ENCODE assay signal across 1 cellular context in the genomic region with DNA sequence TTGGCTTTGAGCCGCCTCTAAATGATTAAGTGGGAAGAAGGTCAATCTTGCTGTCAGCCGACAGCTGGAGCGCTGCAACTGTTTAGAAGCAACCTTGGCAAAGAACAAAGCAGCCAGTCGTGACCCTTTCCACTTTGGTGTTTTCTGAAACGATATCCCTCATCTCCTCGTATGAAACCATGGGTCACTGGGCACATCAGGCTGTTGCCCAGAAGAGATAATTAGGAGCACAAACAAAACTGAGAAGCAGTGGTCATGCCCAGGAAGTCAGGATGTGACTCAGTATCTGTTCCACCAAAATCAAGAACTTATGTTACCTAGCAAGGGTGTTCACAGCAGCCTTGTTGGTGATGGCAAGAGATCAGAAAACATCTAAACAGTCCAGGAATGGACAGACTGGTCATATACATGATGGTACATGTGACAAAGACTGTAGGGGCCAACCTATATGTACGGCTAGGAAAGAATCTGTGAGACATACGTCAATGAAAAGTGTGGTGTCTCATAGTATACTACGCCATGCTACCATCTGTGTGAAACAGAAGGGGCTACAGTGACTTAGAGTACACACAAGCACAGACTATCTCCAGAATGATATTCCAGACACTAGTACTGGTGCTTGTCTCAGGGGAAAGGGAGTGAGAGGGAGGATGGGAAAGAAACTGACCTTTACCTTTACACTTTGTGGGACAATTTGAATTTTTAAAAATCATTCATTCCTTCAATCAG.
TF ChIP-seq lines count a peak whose summit lies in the region.

No MANE protein-coding gene starts in this region.

TF ChIP-seq in endothelial cell of umbilical vein, 7 proteins besides CTCF, POLR2A, EP300 and RAD21:
- TF ChIP-seq EZH2 (IDR thresholded peaks at IDR 0.05; ENCODE audit: borderline replicate concordance, low read depth, low read length, severe bottlenecking) (no peak), JUN (IDR thresholded peaks at IDR 0.05; ENCODE audit: borderline replicate concordance, insufficient read depth, insufficient read length, low read depth) (no peak), MAX (IDR thresholded peaks at IDR 0.05; ENCODE audit: insufficient read depth, insufficient read length) (no peak), POLR2AphosphoS5 (IDR thresholded peaks at IDR 0.05; ENCODE audit: insufficient read depth, low read depth, low read length) (peak; percentile 27), GATA2 (IDR thresholded peaks at IDR 0.05; ENCODE audit: insufficient read depth, insufficient read length, low read depth, low read length) (peak; percentile 20), FOS (IDR thresholded peaks at IDR 0.05; ENCODE audit: borderline replicate concordance, insufficient read depth, low read length) (peak; percentile 61)
